ENCODE assay signal across 8 cellular contexts in genomic region chr7:44145419-44145968, GRCh38. TPM values are rescaled to one million over a fixed set of nuclear protein-coding genes. Genes with fewer than 3 reads are reported as not detected.
A peak's percentile ranks its signal among the peaks of the same experiment; 100 is the strongest.
DNase-seq lines count a peak whose midpoint lies in the region; TF ChIP-seq lines count a peak whose summit lies in the region.

No MANE protein-coding gene starts in this region.

- in situ Hi-C loops in transverse colon (cut with MboI; ENCODE audit: low pct_ligation_motif_present in 1 of 4, low pct_unique_long_range_greater_than_20kb in 1 of 4, low sequenced_read_pairs in 3 of 4), result no loop called here

- H3K4me3 ChIP-seq in fibroblast of lung (replicated peaks in 1 of 4; ENCODE audit: control extremely low read depth in 1 of 4, insufficient read depth in 1 of 4, low read depth in 3 of 4, low read length in 4 of 4), result peak overlapping the region; percentile 27 to 49 (median 42)
- no peak overlapping the region for H3K4me3 ChIP-seq in parathyroid adenoma (ENCODE audit: low read depth, low read length)
- H3K4me3 ChIP-seq in transverse colon, result peak overlapping the region; percentile 12 to 42 (median 26)

- H2AFZ ChIP-seq in fibroblast of lung (ENCODE audit: low read length) (peak overlapping the region; percentile 57), parathyroid adenoma (peak overlapping the region; percentile 56)

- no peak overlapping the region for H3K27ac Mint-ChIP-seq in CD14-positive monocyte

- H3K9me3 Mint-ChIP-seq in CD14-positive monocyte, result peaks cover 0 to 9% (median 0%) of the 10 kb centered on the region in 7 donors

- H4K20me1 ChIP-seq in fibroblast of lung (ENCODE audit: control insufficient read depth, extremely low read depth, insufficient read depth, low read length), result no peaks in the 10 kb centered on the region

- no peak overlapping the region for H3K27ac ChIP-seq in fibroblast of lung (ENCODE audit: insufficient read depth, low read length)
- no peak overlapping the region for H3K27ac ChIP-seq in parathyroid adenoma
- no peak overlapping the region for H3K27ac ChIP-seq in transverse colon

- H3K9me3 ChIP-seq in fibroblast of lung (ENCODE audit: control insufficient read depth, insufficient read depth, low read depth, low read length) (no peaks in the 10 kb centered on the region), parathyroid adenoma (ENCODE audit: control insufficient read depth, low read length) (no peaks in the 10 kb centered on the region), transverse colon (no peaks in the 10 kb centered on the region)

- H3K4me1 ChIP-seq in fibroblast of lung (ENCODE audit: control insufficient read depth, extremely low read depth, insufficient read depth, low read length) (no peaks in the 10 kb centered on the region), parathyroid adenoma (peaks cover 8% of the 10 kb centered on the region), transverse colon (peaks cover 2 to 17% (median 9%) of the 10 kb centered on the region in 4 donors)

- 54% methylated on average over 45 of the region's 57 CpGs; no CpG with 5 or more reads in 1 of the 2 donors for WGBS in transverse colon (ENCODE audit: low coverage in 1 of 2), 2 donors

- no peaks in the 10 kb centered on the region for H3K36me3 Mint-ChIP-seq in CD14-positive monocyte

- H3K27me3 Mint-ChIP-seq in CD14-positive monocyte (ENCODE audit: low read depth in 3 of 3), result peaks cover 23 to 42% (median 37%) of the 10 kb centered on the region in 3 donors

- peaks cover 14% of the 10 kb centered on the region for H3K4me1 Mint-ChIP-seq in CD14-positive monocyte

- H3K4me2 ChIP-seq in fibroblast of lung (ENCODE audit: extremely low read depth, insufficient read depth, low read length) (peak overlapping the region; percentile 92), parathyroid adenoma (ENCODE audit: low read length) (no peak overlapping the region)

- intact Hi-C loops in CD14-positive monocyte (cut with micrococcal nuclease), result no loop called here
- intact Hi-C loops in transverse colon (cut with DNase I; ENCODE audit: low total_unique reads), result no loop called here

- TF ChIP-seq EP300 in transverse colon (IDR thresholded peaks at IDR 0.05; ENCODE audit: low read depth), result no peak

- no peak for TF ChIP-seq POLR2A in transverse colon (IDR thresholded peaks at IDR 0.05)

- H3K36me3 ChIP-seq in fibroblast of lung (ENCODE audit: control insufficient read depth, insufficient read depth, low read length) (no peaks in the 10 kb centered on the region), parathyroid adenoma (ENCODE audit: control insufficient read depth, insufficient read depth, low read length) (no peaks in the 10 kb centered on the region), transverse colon (no peaks in the 10 kb centered on the region)

- H3K9ac ChIP-seq in fibroblast of lung (ENCODE audit: insufficient read depth, low read length) (no peak overlapping the region), parathyroid adenoma (no peak overlapping the region)

- H3K79me2 ChIP-seq in fibroblast of lung (ENCODE audit: control insufficient read depth, insufficient read depth, low read length) (no peaks in the 10 kb centered on the region), parathyroid adenoma (no peaks in the 10 kb centered on the region)

- DNase-seq in CD14-positive monocyte (ENCODE audit: low spot score) (no peak), fibroblast of lung (ENCODE audit: low read depth in 2 of 2) (peak in 1 of 2 donors; percentile 38), transverse colon (no peak), NOMO-1 treated with dmso at 0.1 percent for 144 hours (lab: John Stamatoyannopoulos, UW; ENCODE audit: unreplicated experiment) (no peak), cortex of kidney (lab: John Stamatoyannopoulos, UW) (no peak), AML-193 (lab: John Stamatoyannopoulos, UW) (no peak)
- peak; percentile 69 for DNase-seq in activated CD8-positive, alpha-beta memory T cell treated with anti-CD3 and anti-CD28 coated beads, Interleukin-2, amount 50 U/mL, for 4 hours

- TF ChIP-seq CTCF in CD14-positive monocyte (IDR thresholded peaks at IDR 0.05) (no peak), fibroblast of lung (conservative IDR thresholded peaks at IDR 0.05 in 1 of 2, IDR thresholded peaks at IDR 0.05 in 1 of 2; ENCODE audit: low read depth in 1 of 2, low read length in 2 of 2) (no peak), parathyroid adenoma (IDR thresholded peaks at IDR 0.05) (no peak), transverse colon (IDR thresholded peaks at IDR 0.05) (no peak)

- peaks cover 20% of the 10 kb centered on the region for H3K27me3 ChIP-seq in fibroblast of lung (ENCODE audit: control insufficient read depth, insufficient read depth, low read length)
- no peaks in the 10 kb centered on the region for H3K27me3 ChIP-seq in parathyroid adenoma (ENCODE audit: control insufficient read depth, insufficient read depth, low read length)
- H3K27me3 ChIP-seq in transverse colon, result peaks cover 11% of the 10 kb centered on the region

- peak overlapping the region; percentile 67 to 81 for H3K4me3 Mint-ChIP-seq in CD14-positive monocyte

RNA-seq across cellular contexts. Expression of gene MYL7, which starts 4.4 kb away (rescaled TPM):
- polyA plus RNA-seq in CD14-positive monocyte (not detected), fibroblast of lung (not detected in 2 replicates)
- total RNA-seq in fibroblast of lung (not detected in 2 replicates), transverse colon (not detected)
- not detected in 2 replicates for polyA plus RNA-seq in fibroblast of lung (2012)
- not detected in 2 replicates for polyA minus RNA-seq in fibroblast of lung (ENCODE audit: low replicate concordance)

RNA-seq across cellular contexts. Expression of gene POLD2, which starts 22.1 kb away (rescaled TPM):
- polyA plus RNA-seq in CD14-positive monocyte (10 to 100 TPM; 24.1 to 25.7 TPM), fibroblast of lung (69.8 and 122 TPM in 2 replicates)
- total RNA-seq in fibroblast of lung (58.8 and 76.5 TPM in 2 replicates), transverse colon (10 to 100 TPM; 20.1 to 32.7 (median 22.7) TPM)
- polyA plus RNA-seq in fibroblast of lung (2012), result 101 and 168 TPM in 2 replicates
- 110 and 231 TPM in 2 replicates for polyA minus RNA-seq in fibroblast of lung (ENCODE audit: low replicate concordance)

RNA-seq across cellular contexts. Expression of gene AEBP1, which starts 41.3 kb away (rescaled TPM):
- polyA plus RNA-seq in CD14-positive monocyte (not detected), fibroblast of lung (24.1 and 44.4 TPM in 2 replicates)
- total RNA-seq in fibroblast of lung (116 and 133 TPM in 2 replicates), transverse colon (100 to 1,000 TPM in 1 of 4 donors, 10 to 100 TPM in 3; 33.9 to 151 (median 89.0) TPM)
- 72.1 and 157 TPM in 2 replicates for polyA plus RNA-seq in fibroblast of lung (2012)
- polyA minus RNA-seq in fibroblast of lung (ENCODE audit: low replicate concordance), result 93.3 and 303 TPM in 2 replicates

RNA-seq across cellular contexts. Expression of gene GCK, which starts 43.7 kb away (rescaled TPM):
- polyA plus RNA-seq in CD14-positive monocyte (not detected), fibroblast of lung (0.14 and 0.18 TPM in 2 replicates)
- total RNA-seq in fibroblast of lung (0.77 and 1.7 TPM in 2 replicates), transverse colon (under 1 TPM in 2 of 4 donors, not detected in 2; 0.16 to 0.96 TPM)
- polyA plus RNA-seq in fibroblast of lung (2012), result 0.69 and 0.80 TPM in 2 replicates
- not detected in 2 replicates for polyA minus RNA-seq in fibroblast of lung (ENCODE audit: low replicate concordance)

RNA-seq across cellular contexts. Expression of gene YKT6, which starts 55.3 kb away (rescaled TPM):
- 10 to 100 TPM; 26.4 to 35.2 TPM for polyA plus RNA-seq in CD14-positive monocyte
- total RNA-seq in fibroblast of lung, result 59.8 and 90.0 TPM in 2 replicates
- polyA plus RNA-seq in fibroblast of lung, result 96.4 and 99.0 TPM in 2 replicates
- 114 and 119 TPM in 2 replicates for polyA plus RNA-seq in fibroblast of lung (2012)
- polyA minus RNA-seq in fibroblast of lung (ENCODE audit: low replicate concordance), result 247 and 273 TPM in 2 replicates
- 10 to 100 TPM; 46.6 to 80.1 (median 68.0) TPM for total RNA-seq in transverse colon
